1 cellular context compared by ENCODE assay signal in genomic region chr22:42368379-42369249, GRCh38.
A peak's percentile ranks its signal among the peaks of the same experiment; 100 is the strongest.
TF ChIP-seq lines count a peak whose summit lies in the region.

No MANE protein-coding gene starts in this region.

TF ChIP-seq in WTC11, 78 proteins besides CTCF, POLR2A, EP300 and RAD21 (continued from another document):
- TF ChIP-seq FOXK1 (CRISPR knock-in tag; IDR thresholded peaks at IDR 0.05): peak; percentile 31; the same call in 1 of the 2 replicates
- TF ChIP-seq ATF6 (CRISPR knock-in tag; IDR thresholded peaks at IDR 0.05): no peak
- TF ChIP-seq MLX (CRISPR knock-in tag; IDR thresholded peaks at IDR 0.05): no peak
- TF ChIP-seq MYBL2 (CRISPR knock-in tag; IDR thresholded peaks at IDR 0.05): 0 out of 2 replicates have a peak, but pooled peaks have one; percentile 19
- TF ChIP-seq ELF4 (CRISPR knock-in tag; IDR thresholded peaks at IDR 0.05; ENCODE audit: low read depth): no peak
- TF ChIP-seq ZNF532 (CRISPR knock-in tag; IDR thresholded peaks at IDR 0.05; ENCODE audit: borderline replicate concordance): no peak
- TF ChIP-seq SMAD3 (CRISPR knock-in tag; IDR thresholded peaks at IDR 0.05; ENCODE audit: borderline replicate concordance): peak; percentile 44; the same call in 1 of the 2 replicates
- no peak for TF ChIP-seq GABPB1 (CRISPR knock-in tag; IDR thresholded peaks at IDR 0.05)
- peak; percentile 34 for TF ChIP-seq USF2 (CRISPR knock-in tag; IDR thresholded peaks at IDR 0.05)
- no peak for TF ChIP-seq CDX4 (CRISPR knock-in tag; IDR thresholded peaks at IDR 0.05; ENCODE audit: borderline replicate concordance)
- TF ChIP-seq SOX15 (CRISPR knock-in tag; IDR thresholded peaks at IDR 0.05): no peak
- TF ChIP-seq ZNF425 (CRISPR knock-in tag; conservative IDR thresholded peaks at IDR 0.05): no peak
- TF ChIP-seq ERG (CRISPR knock-in tag; IDR thresholded peaks at IDR 0.05): no peak
- peak; percentile 63 for TF ChIP-seq FOXP1 (CRISPR knock-in tag; IDR thresholded peaks at IDR 0.05; ENCODE audit: borderline replicate concordance)
- no peak for TF ChIP-seq CBFB (CRISPR knock-in tag; IDR thresholded peaks at IDR 0.05; ENCODE audit: low read depth)
- TF ChIP-seq ARID4B (CRISPR knock-in tag; IDR thresholded peaks at IDR 0.05; ENCODE audit: borderline replicate concordance): peak; percentile 76
- TF ChIP-seq NFE2L1 (CRISPR knock-in tag; IDR thresholded peaks at IDR 0.05): peak; percentile 34; the same call in 1 of the 2 replicates
- TF ChIP-seq ZBTB43 (CRISPR knock-in tag; IDR thresholded peaks at IDR 0.05): no peak
- no peak for TF ChIP-seq ZNF423 (CRISPR knock-in tag; IDR thresholded peaks at IDR 0.05)
- no peak; the same call in 1 of the 2 replicates for TF ChIP-seq SP1 (CRISPR knock-in tag; conservative IDR thresholded peaks at IDR 0.05)
- no peak for TF ChIP-seq PRRX2 (CRISPR knock-in tag; IDR thresholded peaks at IDR 0.05)
- no peak for TF ChIP-seq ZSCAN18 (CRISPR knock-in tag; IDR thresholded peaks at IDR 0.05)
TF ChIP-seq in WTC11: peak in this region for 17.
